In genomic region chr1:177848577-177848976, GRCh38 we compare ENCODE assay signal across 18 cellular contexts.
DNase-seq lines count a peak whose midpoint lies in the region; ATAC-seq and TF ChIP-seq lines count a peak whose summit lies in the region.
"Had no signal": no experiment of that assay in that cellular context is flagged by ENCODE, and none has a peak within 500 bp of the region (broad histone marks: within the 10 kb centered on the region; RNA-seq: fewer than 3 reads in every experiment).

No MANE protein-coding gene starts in this region.

- H3K27ac ChIP-seq in breast epithelium (no peak overlapping the region), RWPE1 (no peak overlapping the region), right cardiac atrium (ENCODE audit: low read length) (no peak overlapping the region)
- H3K27ac ChIP-seq: C4-2B, pancreas, sigmoid colon, uterus had no signal

- TF ChIP-seq CTCF in MCF 10A (IDR thresholded peaks at IDR 0.05; ENCODE audit: unreplicated experiment): no peak
- TF ChIP-seq CTCF in breast epithelium (IDR thresholded peaks at IDR 0.05): no peak
- no peak for TF ChIP-seq CTCF in RWPE1 (conservative IDR thresholded peaks at IDR 0.05; ENCODE audit: low read depth)
- TF ChIP-seq CTCF in epithelial cell of proximal tubule (conservative IDR thresholded peaks at IDR 0.05; ENCODE audit: low read depth, low read length): no peak

- CTCF ChIA-PET in MCF 10A (lab: Yijun Ruan, JAX): interaction anchor here (0.7 to 1.0 kb wide), 2 partner anchors 10 to 31 kb away, joined by 3 read pairs; no protein-coding TSS in a partner anchor
- CTCF ChIA-PET in RWPE1 (lab: Yijun Ruan, JAX): no interaction called here

- H3K4me1 Mint-ChIP-seq in MCF 10A (ENCODE audit: insufficient read depth, unreplicated experiment): peaks cover 14% of the 10 kb centered on the region
- H3K4me1 Mint-ChIP-seq: activated CD4-positive, alpha-beta T cell treated with anti-CD3 and anti-CD28 coated beads, Interleukin-2, amount 10 ng/mL, durations not matched to agents 24 days and 14 days; natural killer cell; stimulated activated effector memory CD8-positive, alpha-beta T cell treated with anti-CD3 and anti-CD28 coated beads, Interleukin-12 subunit alpha, Interleukin-12 subunit beta, amount 100 ng/mL, for 72 hours had no signal

- ATAC-seq in HG03432 (IDR thresholded peaks at IDR 0.05; ENCODE audit: unreplicated experiment) (no peak), right cardiac atrium (no peak)
- ATAC-seq: natural killer cell; pancreas; stimulated activated effector memory CD8-positive, alpha-beta T cell treated with anti-CD3 and anti-CD28 coated beads, Interleukin-12 subunit alpha, Interleukin-12 subunit beta, amount 100 ng/mL, for 72 hours had no signal

- POLR2A ChIA-PET in MCF 10A (lab: Yijun Ruan, JAX) (no interaction called here), RWPE1 (lab: Yijun Ruan, JAX; ENCODE audit: low non-redundant PET) (no interaction called here)

- no peaks in the 10 kb centered on the region for H3K36me3 Mint-ChIP-seq in MCF 10A (ENCODE audit: insufficient read depth, unreplicated experiment)
- H3K36me3 Mint-ChIP-seq: natural killer cell; stimulated activated effector memory CD8-positive, alpha-beta T cell treated with anti-CD3 and anti-CD28 coated beads, Interleukin-12 subunit alpha, Interleukin-12 subunit beta, amount 100 ng/mL, for 72 hours had no signal

- 79% methylated on average over 4 of the region's 4 CpGs for WGBS in right cardiac atrium

- no peaks in the 10 kb centered on the region for H3K27me3 Mint-ChIP-seq in MCF 10A (ENCODE audit: insufficient read depth, unreplicated experiment)
- H3K27me3 Mint-ChIP-seq: activated CD4-positive, alpha-beta T cell treated with anti-CD3 and anti-CD28 coated beads, Interleukin-2, amount 10 ng/mL, durations not matched to agents 24 days and 14 days had no signal

- DNase-seq in MCF 10A (ENCODE audit: unreplicated experiment): peak; percentile 35
- DNase-seq in breast epithelium (ENCODE audit: low spot score in 2 of 2): no peak
- peak; percentile 11 for DNase-seq in RWPE1 (ENCODE audit: low spot score)
- peak; percentile 42 for DNase-seq in epithelial cell of proximal tubule (ENCODE audit: low read depth)
- no peak for DNase-seq in NCI-H2171 treated with DMSO at 0.1 percent for 48 hours (lab: John Stamatoyannopoulos, UW)
- no peak for DNase-seq in stimulated activated CD4-positive, alpha-beta T cell treated with anti-CD3 and anti-CD28 coated beads, Interleukin-2, amount 100 ng/mL, for 48 hours
- DNase-seq in right cardiac atrium: no peak
- DNase-seq: activated CD4-positive, alpha-beta T cell treated with anti-CD3 and anti-CD28 coated beads, Interleukin-2, amount 10 ng/mL, durations not matched to agents 24 days and 14 days; cortex of kidney; natural killer cell; NCI-H524; pancreas; sigmoid colon; T-helper 1 cell had no signal

- TF ChIP-seq POLR2A in breast epithelium (IDR thresholded peaks at IDR 0.05): no peak

- H3K9me3 ChIP-seq in breast epithelium (no peaks in the 10 kb centered on the region), right cardiac atrium (ENCODE audit: control insufficient read depth, low read length) (no peaks in the 10 kb centered on the region)
- H3K9me3 ChIP-seq: pancreas, sigmoid colon, uterus had no signal

- intact Hi-C loops in MCF 10A (cut with micrococcal nuclease) (no loop called here), breast epithelium (cut with DNase I; ENCODE audit: low total_unique reads) (no loop called here), right cardiac atrium (cut with DNase I) (no loop called here)

- no peaks in the 10 kb centered on the region for H3K36me3 ChIP-seq in breast epithelium
- H3K36me3 ChIP-seq: pancreas, sigmoid colon, uterus had no signal

- H3K4me3 Mint-ChIP-seq in MCF 10A (ENCODE audit: unreplicated experiment): no peak overlapping the region
- H3K4me3 Mint-ChIP-seq: activated CD4-positive, alpha-beta T cell treated with anti-CD3 and anti-CD28 coated beads, Interleukin-2, amount 10 ng/mL, durations not matched to agents 24 days and 14 days; natural killer cell; stimulated activated effector memory CD8-positive, alpha-beta T cell treated with anti-CD3 and anti-CD28 coated beads, Interleukin-12 subunit alpha, Interleukin-12 subunit beta, amount 100 ng/mL, for 72 hours had no signal

- BruUV-seq in MCF 10A (replicated peaks; lab: Mats Ljungman, UMichigan): no TSS peak

- H3K27me3 ChIP-seq in breast epithelium: no peaks in the 10 kb centered on the region
- H3K27me3 ChIP-seq in right cardiac atrium (ENCODE audit: control insufficient read depth, insufficient read depth): no peaks in the 10 kb centered on the region
- H3K27me3 ChIP-seq: pancreas, sigmoid colon, uterus had no signal

- no peak overlapping the region for H3K27ac Mint-ChIP-seq in MCF 10A (ENCODE audit: low read depth, unreplicated experiment)
- H3K27ac Mint-ChIP-seq: activated CD4-positive, alpha-beta T cell treated with anti-CD3 and anti-CD28 coated beads, Interleukin-2, amount 10 ng/mL, durations not matched to agents 24 days and 14 days; natural killer cell; stimulated activated effector memory CD8-positive, alpha-beta T cell treated with anti-CD3 and anti-CD28 coated beads, Interleukin-12 subunit alpha, Interleukin-12 subunit beta, amount 100 ng/mL, for 72 hours had no signal

- H3K4me3 ChIP-seq in breast epithelium: no peak overlapping the region
- no peak overlapping the region for H3K4me3 ChIP-seq in epithelial cell of proximal tubule (ENCODE audit: low read depth, low read length)
- no peak overlapping the region for H3K4me3 ChIP-seq in right cardiac atrium (ENCODE audit: low read length)
- H3K4me3 ChIP-seq: pancreas, sigmoid colon, uterus had no signal

- H3K4me1 ChIP-seq in breast epithelium: no peaks in the 10 kb centered on the region
- no peaks in the 10 kb centered on the region for H3K4me1 ChIP-seq in right cardiac atrium (ENCODE audit: control insufficient read depth, insufficient read depth, low read length)
- H3K4me1 ChIP-seq: pancreas, sigmoid colon, uterus had no signal

- H3K9me3 Mint-ChIP-seq in MCF 10A (ENCODE audit: unreplicated experiment): no peaks in the 10 kb centered on the region

Comparison
In these comparisons a context has a peak if more than half of its experiments do, and no peak if none do; other contexts are left out.
1. DNase-seq: peak in MCF 10A (single experiment), RWPE1 (single experiment) and epithelial cell of proximal tubule (single experiment); none in breast epithelium (0 of 2), NCI-H2171 treated with DMSO at 0.1 percent for 48 hours (single experiment), stimulated activated CD4-positive, alpha-beta T cell treated with anti-CD3 and anti-CD28 coated beads, Interleukin-2, amount 100 ng/mL, for 48 hours (0 of 2) and right cardiac atrium (0 of 3).